1 cellular context compared by ENCODE assay signal in the genomic region with DNA sequence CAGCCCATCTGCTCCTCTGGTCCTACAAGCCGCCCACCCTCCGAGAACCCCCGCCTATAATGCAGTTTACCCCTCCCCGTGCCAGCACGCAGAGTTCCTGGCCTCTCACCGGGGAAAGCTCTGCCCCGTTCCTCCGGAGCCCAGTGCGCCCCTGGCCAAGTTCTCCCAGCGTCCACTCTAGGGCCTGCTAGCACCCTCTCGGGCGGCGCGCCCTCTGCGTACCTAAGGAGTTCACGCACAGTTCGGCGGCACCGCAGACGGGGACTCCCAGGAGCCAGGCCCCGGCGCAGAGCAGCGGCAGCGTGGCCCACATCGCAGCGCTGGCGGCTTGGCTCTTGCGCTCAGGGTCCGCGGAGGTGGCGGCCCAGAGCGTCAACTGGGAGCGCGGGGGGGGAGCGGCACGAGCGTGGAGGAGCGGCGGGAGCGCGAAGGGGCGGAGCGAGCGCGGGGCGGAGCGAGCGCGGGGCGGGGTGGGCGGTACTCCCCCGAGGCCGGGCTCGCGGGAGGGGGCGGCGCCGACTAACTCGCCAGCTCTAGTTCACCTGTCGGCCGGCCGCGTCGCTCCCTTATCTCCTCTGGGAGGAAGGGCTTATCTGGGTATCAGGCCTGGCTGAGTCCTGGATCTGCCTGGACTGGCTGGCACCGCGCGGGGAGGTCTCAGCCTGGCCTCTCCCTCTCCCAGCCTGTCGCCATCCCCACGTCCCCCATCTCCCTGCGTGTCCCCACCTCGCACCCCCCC.
A peak's percentile ranks its signal among the peaks of the same experiment; 100 is the strongest.
TF ChIP-seq lines count a peak whose summit lies in the region.

A gene with protein sequence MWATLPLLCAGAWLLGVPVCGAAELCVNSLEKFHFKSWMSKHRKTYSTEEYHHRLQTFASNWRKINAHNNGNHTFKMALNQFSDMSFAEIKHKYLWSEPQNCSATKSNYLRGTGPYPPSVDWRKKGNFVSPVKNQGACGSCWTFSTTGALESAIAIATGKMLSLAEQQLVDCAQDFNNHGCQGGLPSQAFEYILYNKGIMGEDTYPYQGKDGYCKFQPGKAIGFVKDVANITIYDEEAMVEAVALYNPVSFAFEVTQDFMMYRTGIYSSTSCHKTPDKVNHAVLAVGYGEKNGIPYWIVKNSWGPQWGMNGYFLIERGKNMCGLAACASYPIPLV (minus strand): TSS at position 378 of the 739 bp plus-strand sequence. CDS start 65 bp downstream, at position 313.

TF ChIP-seq in HepG2, 621 proteins besides CTCF, POLR2A, EP300 and RAD21 (continued from another document and continues in another):
- TF ChIP-seq, protein P1, sequence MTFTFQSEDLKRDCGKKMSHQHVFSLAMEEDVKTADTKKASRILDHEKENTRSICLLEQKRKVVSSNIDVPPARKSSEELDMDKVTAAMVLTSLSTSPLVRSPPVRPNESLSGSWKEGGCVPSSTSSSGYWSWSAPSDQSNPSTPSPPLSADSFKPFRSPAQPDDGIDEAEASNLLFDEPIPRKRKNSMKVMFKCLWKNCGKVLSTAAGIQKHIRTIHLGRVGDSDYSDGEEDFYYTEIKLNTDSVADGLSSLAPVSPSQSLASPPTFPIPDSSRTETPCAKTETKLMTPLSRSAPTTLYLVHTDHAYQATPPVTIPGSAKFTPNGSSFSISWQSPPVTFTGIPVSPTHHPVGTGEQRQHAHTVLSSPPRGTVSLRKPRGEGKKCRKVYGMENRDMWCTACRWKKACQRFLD (CRISPR knock-in tag; IDR thresholded peaks at IDR 0.05; ENCODE audit: borderline replicate concordance) = no peak; the same call in 1 of the 2 replicates
- TF ChIP-seq, protein P2, sequence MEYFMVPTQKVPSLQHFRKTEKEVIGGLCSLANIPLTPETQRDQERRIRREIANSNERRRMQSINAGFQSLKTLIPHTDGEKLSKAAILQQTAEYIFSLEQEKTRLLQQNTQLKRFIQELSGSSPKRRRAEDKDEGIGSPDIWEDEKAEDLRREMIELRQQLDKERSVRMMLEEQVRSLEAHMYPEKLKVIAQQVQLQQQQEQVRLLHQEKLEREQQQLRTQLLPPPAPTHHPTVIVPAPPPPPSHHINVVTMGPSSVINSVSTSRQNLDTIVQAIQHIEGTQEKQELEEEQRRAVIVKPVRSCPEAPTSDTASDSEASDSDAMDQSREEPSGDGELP (IDR thresholded peaks at IDR 0.05; ENCODE audit: borderline replicate concordance, low read depth) = peak; percentile 9; the same call in 1 of the 2 replicates
- TF ChIP-seq HNRNPL (IDR thresholded peaks at IDR 0.05; ENCODE audit: low read depth, low read length) (no peak), HNF4A (CRISPR knock-in tag; IDR thresholded peaks at IDR 0.05) (peak; percentile 12; the same call in 1 of the 2 replicates), SCMH1 (CRISPR knock-in tag; IDR thresholded peaks at IDR 0.05; ENCODE audit: borderline replicate concordance) (no peak), RELA (CRISPR knock-in tag; IDR thresholded peaks at IDR 0.05) (no peak), SNAPC2 (CRISPR knock-in tag; IDR thresholded peaks at IDR 0.05) (no peak), BRCA1 (CRISPR knock-in tag; IDR thresholded peaks at IDR 0.05) (no peak), SALL2 (CRISPR knock-in tag; IDR thresholded peaks at IDR 0.05) (no peak; the same call in 1 of the 2 replicates), SP4 (CRISPR knock-in tag; IDR thresholded peaks at IDR 0.05) (peak; percentile 92), NFYC (CRISPR knock-in tag; IDR thresholded peaks at IDR 0.05) (no peak), NR1H2 (CRISPR knock-in tag; IDR thresholded peaks at IDR 0.05; ENCODE audit: borderline replicate concordance, low read depth) (peak; percentile 40; the same call in 1 of the 2 replicates), MLLT10 (CRISPR knock-in tag; IDR thresholded peaks at IDR 0.05) (no peak), GATAD1 (CRISPR knock-in tag; IDR thresholded peaks at IDR 0.05) (peak; percentile 39; the same call in 1 of the 2 replicates), NFKB2 (CRISPR knock-in tag; IDR thresholded peaks at IDR 0.05; ENCODE audit: borderline replicate concordance) (peak; percentile 29; the same call in 1 of the 2 replicates), SRSF4 (IDR thresholded peaks at IDR 0.05; ENCODE audit: low read depth, low read length, poor library complexity, severe bottlenecking) (no peak), ARNT2 (CRISPR knock-in tag; IDR thresholded peaks at IDR 0.05; ENCODE audit: low read depth) (peak; percentile 82; the same call in 1 of the 2 replicates), EED (CRISPR knock-in tag; IDR thresholded peaks at IDR 0.05) (no peak), ZNF331 (CRISPR knock-in tag; IDR thresholded peaks at IDR 0.05) (peak; percentile 72; the same call in 1 of the 2 replicates), MTA1 (CRISPR knock-in tag; IDR thresholded peaks at IDR 0.05; ENCODE audit: borderline replicate concordance) (peak; percentile 89; the same call in 1 of the 2 replicates), SNAI1 (CRISPR knock-in tag; IDR thresholded peaks at IDR 0.05; ENCODE audit: borderline replicate concordance) (peak; percentile 76; the same call in 1 of the 2 replicates), SIX4 (CRISPR knock-in tag; IDR thresholded peaks at IDR 0.05) (0 out of 2 replicates have a peak, but pooled peaks have one; percentile 21), TBX3 (IDR thresholded peaks at IDR 0.05; ENCODE audit: borderline replicate concordance) (no peak), ZSCAN21 (CRISPR knock-in tag; IDR thresholded peaks at IDR 0.05; ENCODE audit: borderline replicate concordance) (peak; percentile 90; the same call in 1 of the 2 replicates), RCOR2 (CRISPR knock-in tag; IDR thresholded peaks at IDR 0.05) (no peak), TCF7 (IDR thresholded peaks at IDR 0.05; ENCODE audit: low read depth) (no peak), TOE1 (CRISPR knock-in tag; IDR thresholded peaks at IDR 0.05) (no peak), ZNF547 (CRISPR knock-in tag; IDR thresholded peaks at IDR 0.05) (peak; percentile 67; the same call in 1 of the 2 replicates), ZNF10 (CRISPR knock-in tag; IDR thresholded peaks at IDR 0.05; ENCODE audit: borderline replicate concordance, low read depth) (no peak), NFATC3 (CRISPR knock-in tag; IDR thresholded peaks at IDR 0.05) (no peak), ZNF652 (CRISPR knock-in tag; IDR thresholded peaks at IDR 0.05; ENCODE audit: borderline replicate concordance, low read depth) (no peak), ZNF160 (CRISPR knock-in tag; IDR thresholded peaks at IDR 0.05) (no peak; the same call in none of the 2 replicates), CBFB (CRISPR knock-in tag; IDR thresholded peaks at IDR 0.05) (no peak; the same call in 1 of the 2 replicates), ZNF619 (CRISPR knock-in tag; IDR thresholded peaks at IDR 0.05) (peak; percentile 84; the same call in 1 of the 2 replicates), HHEX (CRISPR knock-in tag; IDR thresholded peaks at IDR 0.05) (no peak), ZNF263 (CRISPR knock-in tag; IDR thresholded peaks at IDR 0.05) (peak; percentile 74), ATM (IDR thresholded peaks at IDR 0.05; ENCODE audit: borderline replicate concordance) (no peak)
- TF ChIP-seq, protein P3, sequence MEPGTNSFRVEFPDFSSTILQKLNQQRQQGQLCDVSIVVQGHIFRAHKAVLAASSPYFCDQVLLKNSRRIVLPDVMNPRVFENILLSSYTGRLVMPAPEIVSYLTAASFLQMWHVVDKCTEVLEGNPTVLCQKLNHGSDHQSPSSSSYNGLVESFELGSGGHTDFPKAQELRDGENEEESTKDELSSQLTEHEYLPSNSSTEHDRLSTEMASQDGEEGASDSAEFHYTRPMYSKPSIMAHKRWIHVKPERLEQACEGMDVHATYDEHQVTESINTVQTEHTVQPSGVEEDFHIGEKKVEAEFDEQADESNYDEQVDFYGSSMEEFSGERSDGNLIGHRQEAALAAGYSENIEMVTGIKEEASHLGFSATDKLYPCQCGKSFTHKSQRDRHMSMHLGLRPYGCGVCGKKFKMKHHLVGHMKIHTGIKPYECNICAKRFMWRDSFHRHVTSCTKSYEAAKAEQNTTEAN (CRISPR knock-in tag; conservative IDR thresholded peaks at IDR 0.05) = peak; percentile 56; the same call in 1 of the 2 replicates
- TF ChIP-seq, protein P4, sequence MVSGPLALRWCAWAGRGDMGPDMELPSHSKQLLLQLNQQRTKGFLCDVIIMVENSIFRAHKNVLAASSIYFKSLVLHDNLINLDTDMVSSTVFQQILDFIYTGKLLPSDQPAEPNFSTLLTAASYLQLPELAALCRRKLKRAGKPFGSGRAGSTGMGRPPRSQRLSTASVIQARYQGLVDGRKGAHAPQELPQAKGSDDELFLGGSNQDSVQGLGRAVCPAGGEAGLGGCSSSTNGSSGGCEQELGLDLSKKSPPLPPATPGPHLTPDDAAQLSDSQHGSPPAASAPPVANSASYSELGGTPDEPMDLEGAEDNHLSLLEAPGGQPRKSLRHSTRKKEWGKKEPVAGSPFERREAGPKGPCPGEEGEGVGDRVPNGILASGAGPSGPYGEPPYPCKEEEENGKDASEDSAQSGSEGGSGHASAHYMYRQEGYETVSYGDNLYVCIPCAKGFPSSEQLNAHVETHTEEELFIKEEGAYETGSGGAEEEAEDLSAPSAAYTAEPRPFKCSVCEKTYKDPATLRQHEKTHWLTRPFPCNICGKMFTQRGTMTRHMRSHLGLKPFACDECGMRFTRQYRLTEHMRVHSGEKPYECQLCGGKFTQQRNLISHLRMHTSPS (CRISPR knock-in tag; IDR thresholded peaks at IDR 0.05; ENCODE audit: low read depth) = no peak
- TF ChIP-seq, protein P5, sequence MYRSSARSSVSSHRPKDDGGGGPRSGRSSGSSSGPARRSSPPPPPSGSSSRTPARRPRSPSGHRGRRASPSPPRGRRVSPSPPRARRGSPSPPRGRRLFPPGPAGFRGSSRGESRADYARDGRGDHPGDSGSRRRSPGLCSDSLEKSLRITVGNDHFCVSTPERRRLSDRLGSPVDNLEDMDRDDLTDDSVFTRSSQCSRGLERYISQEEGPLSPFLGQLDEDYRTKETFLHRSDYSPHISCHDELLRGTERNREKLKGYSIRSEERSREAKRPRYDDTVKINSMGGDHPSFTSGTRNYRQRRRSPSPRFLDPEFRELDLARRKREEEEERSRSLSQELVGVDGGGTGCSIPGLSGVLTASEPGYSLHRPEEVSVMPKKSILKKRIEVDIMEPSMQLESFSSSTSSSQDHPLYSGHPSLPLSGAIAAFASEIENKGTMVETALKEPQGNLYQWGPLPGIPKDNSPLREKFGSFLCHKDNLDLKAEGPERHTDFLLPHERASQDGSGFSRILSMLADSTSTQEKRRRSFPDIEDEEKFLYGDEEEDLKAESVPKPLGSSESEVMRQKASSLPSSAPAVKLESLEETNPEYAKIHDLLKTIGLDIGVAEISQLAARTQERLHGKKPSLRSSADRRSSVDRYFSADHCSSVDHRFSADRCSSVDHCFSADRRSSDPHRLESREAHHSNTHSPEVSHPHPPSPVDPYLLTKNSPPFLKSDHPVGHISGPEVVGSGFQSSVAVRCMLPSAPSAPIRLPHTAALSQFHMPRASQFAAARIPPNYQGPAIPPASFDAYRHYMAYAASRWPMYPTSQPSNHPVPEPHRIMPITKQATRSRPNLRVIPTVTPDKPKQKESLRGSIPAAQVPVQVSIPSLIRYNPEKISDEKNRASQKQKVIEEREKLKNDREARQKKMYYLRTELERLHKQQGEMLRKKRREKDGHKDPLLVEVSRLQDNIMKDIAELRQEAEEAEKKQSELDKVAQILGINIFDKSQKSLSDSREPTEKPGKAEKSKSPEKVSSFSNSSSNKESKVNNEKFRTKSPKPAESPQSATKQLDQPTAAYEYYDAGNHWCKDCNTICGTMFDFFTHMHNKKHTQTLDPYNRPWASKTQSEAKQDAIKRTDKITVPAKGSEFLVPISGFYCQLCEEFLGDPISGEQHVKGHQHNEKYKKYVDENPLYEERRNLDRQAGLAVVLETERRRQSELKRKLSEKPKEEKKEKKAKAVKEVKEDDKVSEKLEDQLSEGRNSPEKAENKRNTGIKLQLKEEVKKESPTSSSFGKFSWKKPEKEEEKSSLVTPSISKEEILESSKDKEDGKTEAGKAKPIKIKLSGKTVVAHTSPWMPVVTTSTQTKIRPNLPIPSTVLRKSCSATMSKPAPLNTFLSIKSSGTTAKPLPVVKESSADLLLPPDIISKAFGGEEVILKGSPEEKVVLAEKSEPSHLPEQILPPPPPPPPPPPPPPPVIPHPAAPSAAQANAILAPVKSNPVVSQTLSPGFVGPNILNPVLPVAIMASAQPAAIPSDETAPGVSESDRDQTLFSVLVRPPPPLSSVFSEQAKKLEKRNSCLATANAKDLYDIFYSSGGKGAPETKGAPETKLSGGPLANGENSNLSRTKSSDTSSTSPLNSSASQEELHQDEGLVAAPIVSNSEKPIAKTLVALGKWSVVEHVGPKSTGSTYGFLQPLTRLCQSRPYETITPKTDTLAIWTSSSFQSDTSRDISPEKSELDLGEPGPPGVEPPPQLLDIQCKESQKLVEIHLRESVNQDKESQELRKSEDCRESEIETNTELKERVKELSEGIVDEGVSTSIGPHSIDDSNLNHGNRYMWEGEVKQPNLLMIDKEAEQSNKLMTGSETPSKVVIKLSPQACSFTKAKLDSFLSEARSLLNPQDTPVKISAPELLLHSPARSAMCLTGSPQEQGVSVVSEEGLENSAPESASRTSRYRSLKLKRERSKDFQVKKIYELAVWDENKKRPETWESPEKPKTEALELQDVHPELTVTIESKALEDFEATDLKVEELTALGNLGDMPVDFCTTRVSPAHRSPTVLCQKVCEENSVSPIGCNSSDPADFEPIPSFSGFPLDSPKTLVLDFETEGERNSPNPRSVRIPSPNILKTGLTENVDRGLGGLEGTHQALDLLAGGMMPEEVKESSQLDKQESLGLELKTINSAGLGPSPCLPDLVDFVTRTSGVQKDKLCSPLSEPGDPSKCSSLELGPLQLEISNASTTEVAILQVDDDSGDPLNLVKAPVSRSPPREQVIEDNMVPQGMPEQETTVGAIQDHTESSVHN (CRISPR knock-in tag; IDR thresholded peaks at IDR 0.05) = 0 out of 2 replicates have a peak, but pooled peaks have one; percentile 33
- TF ChIP-seq, protein P6, sequence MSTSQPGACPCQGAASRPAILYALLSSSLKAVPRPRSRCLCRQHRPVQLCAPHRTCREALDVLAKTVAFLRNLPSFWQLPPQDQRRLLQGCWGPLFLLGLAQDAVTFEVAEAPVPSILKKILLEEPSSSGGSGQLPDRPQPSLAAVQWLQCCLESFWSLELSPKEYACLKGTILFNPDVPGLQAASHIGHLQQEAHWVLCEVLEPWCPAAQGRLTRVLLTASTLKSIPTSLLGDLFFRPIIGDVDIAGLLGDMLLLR (CRISPR knock-in tag; IDR thresholded peaks at IDR 0.05) = peak; percentile 84; the same call in 1 of the 2 replicates
- TF ChIP-seq, protein P7, sequence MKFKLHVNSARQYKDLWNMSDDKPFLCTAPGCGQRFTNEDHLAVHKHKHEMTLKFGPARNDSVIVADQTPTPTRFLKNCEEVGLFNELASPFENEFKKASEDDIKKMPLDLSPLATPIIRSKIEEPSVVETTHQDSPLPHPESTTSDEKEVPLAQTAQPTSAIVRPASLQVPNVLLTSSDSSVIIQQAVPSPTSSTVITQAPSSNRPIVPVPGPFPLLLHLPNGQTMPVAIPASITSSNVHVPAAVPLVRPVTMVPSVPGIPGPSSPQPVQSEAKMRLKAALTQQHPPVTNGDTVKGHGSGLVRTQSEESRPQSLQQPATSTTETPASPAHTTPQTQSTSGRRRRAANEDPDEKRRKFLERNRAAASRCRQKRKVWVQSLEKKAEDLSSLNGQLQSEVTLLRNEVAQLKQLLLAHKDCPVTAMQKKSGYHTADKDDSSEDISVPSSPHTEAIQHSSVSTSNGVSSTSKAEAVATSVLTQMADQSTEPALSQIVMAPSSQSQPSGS (CRISPR knock-in tag; IDR thresholded peaks at IDR 0.05) = no peak
- TF ChIP-seq, protein P8, sequence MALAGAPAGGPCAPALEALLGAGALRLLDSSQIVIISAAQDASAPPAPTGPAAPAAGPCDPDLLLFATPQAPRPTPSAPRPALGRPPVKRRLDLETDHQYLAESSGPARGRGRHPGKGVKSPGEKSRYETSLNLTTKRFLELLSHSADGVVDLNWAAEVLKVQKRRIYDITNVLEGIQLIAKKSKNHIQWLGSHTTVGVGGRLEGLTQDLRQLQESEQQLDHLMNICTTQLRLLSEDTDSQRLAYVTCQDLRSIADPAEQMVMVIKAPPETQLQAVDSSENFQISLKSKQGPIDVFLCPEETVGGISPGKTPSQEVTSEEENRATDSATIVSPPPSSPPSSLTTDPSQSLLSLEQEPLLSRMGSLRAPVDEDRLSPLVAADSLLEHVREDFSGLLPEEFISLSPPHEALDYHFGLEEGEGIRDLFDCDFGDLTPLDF (CRISPR knock-in tag; IDR thresholded peaks at IDR 0.05) = no peak
